Comparison of ENCODE assay signal across 1 cellular context in the genomic region with DNA sequence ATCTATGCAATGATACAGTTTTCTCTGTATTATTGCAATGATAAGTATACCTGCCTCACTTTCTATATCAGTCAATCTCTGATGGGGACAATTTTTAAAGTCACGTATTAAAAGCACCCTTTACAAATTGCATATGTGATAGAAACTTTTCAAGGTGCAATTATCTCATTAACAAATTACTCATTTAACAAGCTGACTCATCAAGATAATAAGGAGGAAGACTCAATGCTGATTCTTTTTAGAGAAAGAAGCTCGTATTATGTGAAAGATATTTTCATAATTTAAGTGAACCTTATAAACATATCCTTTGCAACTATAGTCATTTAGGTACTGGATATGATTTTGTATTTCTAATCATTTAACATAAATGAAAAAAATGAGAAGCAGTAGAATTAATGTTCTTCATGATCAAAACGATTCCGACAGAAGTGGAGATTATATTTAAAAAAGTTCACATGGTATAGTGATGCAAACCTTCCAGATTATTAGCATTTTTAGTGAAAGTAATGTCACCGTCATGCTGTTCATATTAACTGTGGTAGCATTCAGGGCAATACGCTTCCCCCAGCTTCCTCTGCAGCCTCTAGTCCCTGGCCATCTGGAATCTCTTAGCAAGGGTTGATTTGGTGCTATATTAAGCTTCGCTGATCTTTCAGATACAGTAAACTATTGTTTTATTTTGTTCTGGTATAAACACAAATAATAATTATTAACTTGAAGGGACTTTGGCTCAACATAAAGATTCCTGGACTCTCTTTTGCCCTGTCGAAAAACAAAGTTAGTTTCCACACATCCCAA.
TF ChIP-seq lines count a peak whose summit lies in the region.

No MANE protein-coding gene starts in this region.

TF ChIP-seq in SK-N-SH, 30 proteins besides CTCF, POLR2A, EP300 and RAD21 (continued from another document):
- TF ChIP-seq CHD2 (IDR thresholded peaks at IDR 0.05; ENCODE audit: low read length, partially characterized antibody) (peak; percentile 39), SIN3A (IDR thresholded peaks at IDR 0.05; ENCODE audit: borderline replicate concordance, low read depth, low read length) (no peak), ZBTB33 (IDR thresholded peaks at IDR 0.05; ENCODE audit: borderline replicate concordance, low read depth) (no peak), GATA2 (CRISPR knock-in tag; IDR thresholded peaks at IDR 0.05) (peak; percentile 54; the same call in 1 of the 2 replicates), ELF1 (IDR thresholded peaks at IDR 0.05) (no peak), FOXJ3 (CRISPR knock-in tag; IDR thresholded peaks at IDR 0.05) (no peak)
- TF ChIP-seq, protein P1, sequence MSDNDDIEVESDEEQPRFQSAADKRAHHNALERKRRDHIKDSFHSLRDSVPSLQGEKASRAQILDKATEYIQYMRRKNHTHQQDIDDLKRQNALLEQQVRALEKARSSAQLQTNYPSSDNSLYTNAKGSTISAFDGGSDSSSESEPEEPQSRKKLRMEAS (IDR thresholded peaks at IDR 0.05; ENCODE audit: low read depth) = no peak
